In the genomic region with DNA sequence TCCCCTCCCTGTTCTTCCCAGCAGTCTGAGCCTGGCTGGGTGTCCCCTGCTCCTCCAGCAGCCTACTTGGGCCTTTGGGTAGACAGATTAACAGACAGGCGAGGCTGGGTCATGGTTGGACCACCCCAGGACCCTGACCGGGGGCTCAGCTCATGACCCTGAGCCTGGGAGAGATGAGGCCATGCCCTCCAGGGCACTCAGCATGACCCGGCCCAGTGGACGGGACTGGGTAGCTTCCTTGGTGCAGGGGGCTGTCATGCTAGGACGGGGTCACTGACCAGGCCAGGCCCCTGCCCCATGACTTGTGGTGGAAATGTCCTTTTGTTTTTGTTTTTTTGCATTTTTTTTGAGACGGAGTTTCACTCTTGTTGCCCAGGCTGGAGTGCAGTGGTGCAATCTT, we compare ENCODE assay signal across 1 cellular context. TPM values are rescaled to one million over a fixed set of nuclear protein-coding genes. Genes with fewer than 3 reads are reported as not detected.
"Had no signal": no experiment of that assay in that cellular context is flagged by ENCODE, and none has a peak within 500 bp of the region (broad histone marks: within the 10 kb centered on the region; RNA-seq: fewer than 3 reads in every experiment).

No MANE protein-coding gene starts in this region.

RNA-seq across cellular contexts. Expression of a gene that starts 15.5 kb away (rescaled TPM):
- total RNA-seq: naive thymus-derived CD8-positive, alpha-beta T cell had no signal
